Comparison of ENCODE assay signal across 27 cellular contexts in the genomic region with DNA sequence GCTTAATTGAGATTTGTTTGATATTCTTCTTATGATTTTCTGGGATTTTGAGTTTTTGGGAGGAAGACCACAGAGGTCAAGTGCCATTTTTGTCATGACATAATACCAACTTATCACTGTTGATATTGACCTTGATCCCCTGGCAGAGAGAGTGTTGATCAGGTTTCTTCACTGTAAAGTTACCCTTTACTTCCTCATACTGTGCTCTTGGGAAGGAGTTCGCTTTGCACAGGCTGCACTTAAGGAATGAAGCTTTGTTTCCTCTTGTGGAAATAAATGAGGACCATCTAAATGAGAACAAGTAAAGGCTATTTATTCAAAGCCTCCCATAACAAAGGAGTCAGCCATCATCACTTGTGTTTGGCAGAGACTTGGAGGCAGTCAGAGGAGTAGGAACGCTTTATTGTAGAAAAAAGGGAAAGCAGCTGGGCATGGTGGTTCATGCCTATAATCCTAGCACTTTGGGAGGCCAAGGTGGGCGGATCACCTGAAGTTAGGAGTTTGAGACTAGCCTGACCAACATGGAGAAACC. TPM values are rescaled to one million over a fixed set of nuclear protein-coding genes. Genes with fewer than 3 reads are reported as not detected.
DNase-seq lines count a peak whose midpoint lies in the region; ATAC-seq, FAIRE-seq and TF ChIP-seq lines count a peak whose summit lies in the region.
"Had no signal": no experiment of that assay in that cellular context is flagged by ENCODE, and none has a peak within 500 bp of the region (broad histone marks: within the 10 kb centered on the region; RNA-seq: fewer than 3 reads in every experiment).

No MANE protein-coding gene starts in this region.

- no peak for FAIRE-seq in K562 (lab: Jason Lieb, UNC)
- FAIRE-seq: bronchial epithelial cell, frontal cortex, islet of Langerhans had no signal

- H3K4me1 Mint-ChIP-seq in nephron (peaks cover 21% of the 10 kb centered on the region), MCF 10A (ENCODE audit: insufficient read depth, unreplicated experiment) (peaks cover 5% of the 10 kb centered on the region)

- H3K4me3 ChIP-seq in HL-60 (replicated peaks; ENCODE audit: insufficient read depth, low read length), result no peak overlapping the region
- H3K4me3 ChIP-seq in NB4 (ENCODE audit: low read depth, low read length), result no peak overlapping the region
- H3K4me3 ChIP-seq in K562, result no peak overlapping the region
- H3K4me3 ChIP-seq: colonic mucosa, esophagus squamous epithelium, lung, skin epidermis had no signal

- peaks cover 31% of the 10 kb centered on the region; the same call in 2 of the 3 replicates for H3K79me2 ChIP-seq in K562 (ENCODE audit: control insufficient read depth, insufficient read depth, low read length)

- ATAC-seq in K562, result 0 out of 3 replicates have a peak, but pooled peaks have one; percentile 5
- ATAC-seq in left ventricle myocardium superior, result no peak

- H3K9me1 ChIP-seq in K562 (ENCODE audit: control insufficient read depth, insufficient read depth, low read length), result no peaks in the 10 kb centered on the region

- in situ Hi-C loops in K562 (cut with MboI), result loop anchor here (25.0 kb wide), 1 partner anchor 1218 kb away; the partner anchor contains the start of gene LSM8

- POLR2A ChIA-PET in K562 (lab: Yijun Ruan, JAX), result interaction anchor here (0.9 to 5.0 kb wide), 6 partner anchors 10 to 38 kb away, joined by 3 to 40 read pairs (median 6); partner anchors contain the start of gene ST7
- POLR2A ChIA-PET in MCF 10A (lab: Yijun Ruan, JAX), result no interaction called here

- no peaks in the 10 kb centered on the region for H3K27me3 ChIP-seq in HL-60 (ENCODE audit: insufficient read depth, poor library complexity, severe bottlenecking)
- no peaks in the 10 kb centered on the region for H3K27me3 ChIP-seq in K562 (ENCODE audit: control insufficient read depth in 2 of 2, insufficient read depth in 2 of 2, low read length in 2 of 2)
- H3K27me3 ChIP-seq: colonic mucosa, esophagus squamous epithelium had no signal

- H3K27me3 Mint-ChIP-seq in nephron (ENCODE audit: low read depth) (no peaks in the 10 kb centered on the region), MCF 10A (ENCODE audit: insufficient read depth, unreplicated experiment) (no peaks in the 10 kb centered on the region)
- H3K27me3 Mint-ChIP-seq: activated T-cell treated with anti-CD3 and anti-CD28 coated beads, Interleukin-2, amount 50 U/mL, for 24 hours had no signal

- H2AFZ ChIP-seq in K562 (ENCODE audit: low read depth, low read length), result no peak overlapping the region

- H3K27ac Mint-ChIP-seq in nephron, result peak overlapping the region; percentile 55 to 65 (median 57)
- no peak overlapping the region for H3K27ac Mint-ChIP-seq in MCF 10A (ENCODE audit: low read depth, unreplicated experiment)
- H3K27ac Mint-ChIP-seq: activated naive CD4-positive, alpha-beta T cell treated with anti-CD3 and anti-CD28 coated beads for 36 hours; activated T-cell treated with anti-CD3 and anti-CD28 coated beads, Interleukin-2, amount 50 U/mL, for 24 hours; HFFc6 had no signal

- H3K36me3 Mint-ChIP-seq in nephron (ENCODE audit: low read depth), result peaks cover 4% of the 10 kb centered on the region
- H3K36me3 Mint-ChIP-seq in MCF 10A (ENCODE audit: insufficient read depth, unreplicated experiment), result no peaks in the 10 kb centered on the region

- no peak for TF ChIP-seq CTCF in HL-60 (IDR thresholded peaks at IDR 0.05; ENCODE audit: insufficient read depth, low read length)
- no peak for TF ChIP-seq CTCF in NB4 (IDR thresholded peaks at IDR 0.05; ENCODE audit: low read depth, low read length)
- TF ChIP-seq CTCF in K562 (IDR thresholded peaks at IDR 0.05 in 2 of 3, conservative IDR thresholded peaks at IDR 0.05 in 1 of 3; ENCODE audit: insufficient read depth in 2 of 3, low read depth in 1 of 3, low read length in 3 of 3), result no peak
- no peak for TF ChIP-seq CTCF in nephron (IDR thresholded peaks at IDR 0.05; ENCODE audit: unreplicated experiment in 3 of 3)
- no peak for TF ChIP-seq CTCF in MCF 10A (IDR thresholded peaks at IDR 0.05; ENCODE audit: unreplicated experiment)

- no peaks in the 10 kb centered on the region for H3K9me3 ChIP-seq in K562 (replicated peaks; ENCODE audit: control insufficient read depth, insufficient read depth, low read depth, low read length)
- H3K9me3 ChIP-seq: colonic mucosa, esophagus squamous epithelium had no signal

- H3K4me2 ChIP-seq in K562 (ENCODE audit: insufficient read depth, low read length), result no peak overlapping the region

- H3K9me3 Mint-ChIP-seq in nephron (no peaks in the 10 kb centered on the region), MCF 10A (ENCODE audit: unreplicated experiment) (no peaks in the 10 kb centered on the region)
- H3K9me3 Mint-ChIP-seq: activated naive CD4-positive, alpha-beta T cell treated with anti-CD3 and anti-CD28 coated beads for 36 hours; activated T-cell treated with anti-CD3 and anti-CD28 coated beads, Interleukin-2, amount 50 U/mL, for 24 hours; HFFc6 had no signal

- H3K4me3 Mint-ChIP-seq in nephron, result no peak overlapping the region
- H3K4me3 Mint-ChIP-seq in MCF 10A (ENCODE audit: unreplicated experiment), result no peak overlapping the region
- H3K4me3 Mint-ChIP-seq: activated naive CD4-positive, alpha-beta T cell treated with anti-CD3 and anti-CD28 coated beads for 36 hours; activated T-cell treated with anti-CD3 and anti-CD28 coated beads, Interleukin-2, amount 50 U/mL, for 24 hours; HFFc6 had no signal

- TF ChIP-seq EP300 in K562 (IDR thresholded peaks at IDR 0.05; ENCODE audit: low read length), result no peak

- WGBS in K562 (ENCODE audit: insufficient coverage, low coverage, missing lambda C conversion rate), result 92% methylated on average over 3 of the region's 3 CpGs

- intact Hi-C loops in K562 (cut with micrococcal nuclease) (no loop called here), left ventricle myocardium superior (cut with micrococcal nuclease) (no loop called here), MCF 10A (cut with micrococcal nuclease) (no loop called here), posterior cingulate gyrus (cut with DNase I) (no loop called here)

- TF ChIP-seq RAD21 in K562 (CRISPR knock-in tag; conservative IDR thresholded peaks at IDR 0.05 in 1 of 2, IDR thresholded peaks at IDR 0.05 in 1 of 2), result no peak

- H3K27ac ChIP-seq in HL-60 (replicated peaks) (peak overlapping the region; percentile 68), K562 (ENCODE audit: extremely low read depth, low read depth, low read length) (no peak overlapping the region)
- H3K27ac ChIP-seq: C4-2B, colonic mucosa, esophagus squamous epithelium, skin epidermis had no signal

- no peaks in the 10 kb centered on the region for H3K36me3 ChIP-seq in K562 (ENCODE audit: control insufficient read depth, insufficient read depth, low read length)
- H3K36me3 ChIP-seq: colonic mucosa had no signal

- no peak overlapping the region for H3K9ac ChIP-seq in K562 (ENCODE audit: insufficient read depth in 1 of 2, low read depth in 2 of 2, low read length in 2 of 2)

- peaks cover 12 to 25% of the 10 kb centered on the region in 2 experiments for H3K4me1 ChIP-seq in K562 (replicated peaks in 1 of 2; ENCODE audit: control insufficient read depth in 2 of 2, insufficient read depth in 2 of 2, low read length in 2 of 2)
- H3K4me1 ChIP-seq: colonic mucosa, esophagus squamous epithelium had no signal

- H4K20me1 ChIP-seq in K562 (replicated peaks; ENCODE audit: control insufficient read depth, insufficient read depth, low read length), result no peaks in the 10 kb centered on the region

- BruUV-seq in K562 (replicated peaks; lab: Mats Ljungman, UMichigan) (no TSS peak), MCF 10A (replicated peaks; lab: Mats Ljungman, UMichigan) (no TSS peak)

- DNase-seq in HL-60 (ENCODE audit: low read depth in 1 of 2, low spot score in 1 of 2) (peak in 1 of 2 experiments; percentile 23), NB4 (ENCODE audit: low read depth) (peak; percentile 41), K562 (ENCODE audit: extremely low read depth in 1 of 4, low spot score in 3 of 4) (no peak), left ventricle myocardium superior (no peak), MCF 10A (ENCODE audit: unreplicated experiment) (no peak), globus pallidus (ENCODE audit: low spot score) (no peak), posterior cingulate gyrus (no peak)
- DNase-seq: activated naive CD4-positive, alpha-beta T cell treated with anti-CD3 and anti-CD28 coated beads for 36 hours; activated T-cell treated with anti-CD3 and anti-CD28 coated beads, Interleukin-2, amount 50 U/mL, for 24 hours; colonic mucosa; esophagus squamous epithelium; HFFc6; hippocampal formation; KBM-7; NCI-H1092; NCI-H1930; NCI-H226; NCI-H774; stimulated activated CD4-positive, alpha-beta T cell treated with anti-CD3 and anti-CD28 coated beads, Interleukin-1b, Interleukin-23, amount 100 ng/mL, for 48 hours; trophoblast cell had no signal

- TF ChIP-seq POLR2A in NB4 (IDR thresholded peaks at IDR 0.05; ENCODE audit: extremely low read depth, insufficient read length) (no peak), K562 (conservative IDR thresholded peaks at IDR 0.05) (no peak)

- CTCF ChIA-PET in K562 (lab: Yijun Ruan, JAX; ENCODE audit: low intra/inter-chr PET ratio) (no interaction called here), MCF 10A (lab: Yijun Ruan, JAX) (interaction anchor here (0.6 to 4.6 kb wide), 4 partner anchors 16 to 103 kb away, joined by 3 to 42 read pairs (median 4); no protein-coding TSS in a partner anchor)

TF ChIP-seq in K562, 482 proteins besides CTCF, POLR2A, EP300 and RAD21 (continues in another document):
- no peak for TF ChIP-seq CXXC5 (CRISPR knock-in tag; IDR thresholded peaks at IDR 0.05)

RNA-seq across cellular contexts. Expression of gene ST7, which starts 16.1 kb away (rescaled TPM):
- total RNA-seq in K562 (2011; cell fraction: chromatin; rRNA removed; ENCODE audit: low replicate concordance), result 99.4 and 111 TPM in 2 replicates
- 89.4 and 90.1 TPM in 2 replicates for total RNA-seq in K562 (2011; cell fraction: nucleolus; rRNA removed)
- total RNA-seq in K562 (2011; cell fraction: nucleoplasm; rRNA removed), result 107 and 111 TPM in 2 replicates
- 45.5 and 46.1 TPM in 2 replicates for total RNA-seq in K562 (2014; rRNA removed)
- 23.9 and 24.9 TPM in 2 replicates for total RNA-seq in K562 (2014; rRNA removed; fragmentation: Illumina TruSeq; extraction: Trizol)
- total RNA-seq in K562 (2015; rRNA removed; fragmentation: Illumina TruSeq; extraction: Trizol), result 36.9 and 37.2 TPM in 2 replicates
- 31.1 and 34.1 TPM in 2 replicates for total RNA-seq in K562 (2021)
- 32.7 and 52.8 TPM in 2 replicates for polyA plus RNA-seq in K562 (2011; rRNA removed)
- polyA plus RNA-seq in K562 (2011; cell fraction: cytosol; rRNA removed), result 26.2 and 27.3 TPM in 2 replicates
- polyA plus RNA-seq in K562 (2011; cell fraction: nucleus; rRNA removed), result 40.7 and 45.7 TPM in 2 replicates
- 42.1 and 46.6 TPM in 2 replicates for polyA plus RNA-seq in K562 (2012)
- 41.7 and 56.3 TPM in 2 replicates for polyA plus RNA-seq in K562 (2014; fragmentation: Illumina TruSeq; extraction: Trizol)
- 10 to 100 TPM; 30.9 to 47.6 TPM for polyA plus RNA-seq in K562 (2014; fragmentation: Nextera tagmentation; extraction: Ambion mirVana)
- polyA plus RNA-seq in K562 (2014; rRNA removed), result 28.4 and 42.3 TPM in 2 replicates
- 59.1 and 77.6 TPM in 2 replicates for polyA minus RNA-seq in K562 (2011; rRNA and poly(A)+ RNA removed)
- polyA minus RNA-seq in K562 (2011; cell fraction: cytosol; rRNA and poly(A)+ RNA removed), result 21.3 and 32.6 TPM in 2 replicates
- 66.8 and 85.0 TPM in 2 replicates for polyA minus RNA-seq in K562 (2011; cell fraction: nucleus; rRNA and poly(A)+ RNA removed)
- total RNA-seq in left ventricle myocardium superior, result 31.4 TPM
- 14.8 and 18.5 TPM in 2 replicates for total RNA-seq in MCF 10A (2022)
